Comparison of ENCODE assay signal across 11 cellular contexts in genomic region chr7:101978683-101979082, GRCh38.
"Had no signal": no experiment of that assay in that cellular context is flagged by ENCODE, and none has a peak within 500 bp of the region (broad histone marks: within the 10 kb centered on the region; RNA-seq: fewer than 3 reads in every experiment).

No MANE protein-coding gene starts in this region.

- H3K4me3 Mint-ChIP-seq: activated naive CD4-positive, alpha-beta T cell treated with anti-CD3 and anti-CD28 coated beads for 36 hours; mesothelial cell of epicardium had no signal

- H3K27ac Mint-ChIP-seq: activated naive CD4-positive, alpha-beta T cell treated with anti-CD3 and anti-CD28 coated beads for 36 hours; mesothelial cell of epicardium had no signal

- DNase-seq: activated CD4-positive, alpha-beta T cell treated with anti-CD3 and anti-CD28 coated beads for 48 hours; activated naive CD4-positive, alpha-beta T cell treated with anti-CD3 and anti-CD28 coated beads for 36 hours; caudate nucleus; colonic mucosa; gastrocnemius medialis; kidney; T1000 had no signal

- H3K4me1 ChIP-seq: colonic mucosa, neural progenitor cell, parathyroid adenoma had no signal

- H3K9me3 Mint-ChIP-seq: activated naive CD4-positive, alpha-beta T cell treated with anti-CD3 and anti-CD28 coated beads for 36 hours; mesothelial cell of epicardium; neural progenitor cell had no signal

- H3K4me3 ChIP-seq: colonic mucosa, gastrocnemius medialis, neural progenitor cell had no signal

- H2AFZ ChIP-seq: neural progenitor cell, parathyroid adenoma had no signal

- H3K27me3 ChIP-seq: colonic mucosa, gastrocnemius medialis, neural progenitor cell had no signal

- H3K9ac ChIP-seq: neural progenitor cell, parathyroid adenoma had no signal

- H3K36me3 ChIP-seq: colonic mucosa, gastrocnemius medialis, neural progenitor cell had no signal

- H3K9me3 ChIP-seq: colonic mucosa, gastrocnemius medialis had no signal

- H3K27ac ChIP-seq: colonic mucosa, gastrocnemius medialis, neural progenitor cell, parathyroid adenoma, VCaP had no signal

- H3K4me2 ChIP-seq: neural progenitor cell had no signal

- ATAC-seq: gastrocnemius medialis had no signal
